ENCODE assay signal across 1 cellular context in genomic region chr3:165874663-165875489, GRCh38.
TF ChIP-seq lines count a peak whose summit lies in the region.

No MANE protein-coding gene starts in this region.

TF ChIP-seq in HepG2, 621 proteins besides CTCF, POLR2A, EP300 and RAD21 (continued from another document and continues in another):
- TF ChIP-seq ZNF740 (CRISPR knock-in tag; IDR thresholded peaks at IDR 0.05) (no peak), AHDC1 (CRISPR knock-in tag; IDR thresholded peaks at IDR 0.05; ENCODE audit: borderline replicate concordance) (peak; percentile 41; the same call in 1 of the 2 replicates), JUND (CRISPR knock-in tag; IDR thresholded peaks at IDR 0.05) (0 out of 2 replicates have a peak, but pooled peaks have one; percentile 56), FOXP4 (CRISPR knock-in tag; IDR thresholded peaks at IDR 0.05) (no peak), ZNF550 (CRISPR knock-in tag; IDR thresholded peaks at IDR 0.05; ENCODE audit: borderline replicate concordance) (no peak), ZNF451 (CRISPR knock-in tag; IDR thresholded peaks at IDR 0.05) (no peak; the same call in 1 of the 2 replicates), ZNF335 (CRISPR knock-in tag; IDR thresholded peaks at IDR 0.05) (no peak), ZFY (CRISPR knock-in tag; IDR thresholded peaks at IDR 0.05) (peak; percentile 94), ASH2L (IDR thresholded peaks at IDR 0.05; ENCODE audit: insufficient read length, low read depth, low read length) (peak; percentile 50), ZSCAN5A (CRISPR knock-in tag; IDR thresholded peaks at IDR 0.05; ENCODE audit: borderline replicate concordance) (peak; percentile 77; the same call in 1 of the 2 replicates), ZNF296 (CRISPR knock-in tag; conservative IDR thresholded peaks at IDR 0.05) (0 out of 2 replicates have a peak, but pooled peaks have one; percentile 18), POGZ (CRISPR knock-in tag; IDR thresholded peaks at IDR 0.05) (peak; percentile 99), SETDB1 (CRISPR knock-in tag; IDR thresholded peaks at IDR 0.05; ENCODE audit: borderline replicate concordance) (no peak), NBN (conservative IDR thresholded peaks at IDR 0.05) (no peak), MED13 (CRISPR knock-in tag; IDR thresholded peaks at IDR 0.05) (no peak), ZNF546 (CRISPR knock-in tag; conservative IDR thresholded peaks at IDR 0.05) (no peak), ZSCAN9 (CRISPR knock-in tag; IDR thresholded peaks at IDR 0.05; ENCODE audit: borderline replicate concordance) (no peak), KLF11 (CRISPR knock-in tag; IDR thresholded peaks at IDR 0.05) (no peak), SMAD3 (CRISPR knock-in tag; IDR thresholded peaks at IDR 0.05) (no peak), ZNF20 (CRISPR knock-in tag; IDR thresholded peaks at IDR 0.05) (peak; percentile 78; the same call in 1 of the 2 replicates), IKZF5 (CRISPR knock-in tag; IDR thresholded peaks at IDR 0.05) (peak; percentile 22; the same call in 1 of the 2 replicates), ISL2 (CRISPR knock-in tag; IDR thresholded peaks at IDR 0.05) (peak; percentile 51)
- TF ChIP-seq, protein P1, sequence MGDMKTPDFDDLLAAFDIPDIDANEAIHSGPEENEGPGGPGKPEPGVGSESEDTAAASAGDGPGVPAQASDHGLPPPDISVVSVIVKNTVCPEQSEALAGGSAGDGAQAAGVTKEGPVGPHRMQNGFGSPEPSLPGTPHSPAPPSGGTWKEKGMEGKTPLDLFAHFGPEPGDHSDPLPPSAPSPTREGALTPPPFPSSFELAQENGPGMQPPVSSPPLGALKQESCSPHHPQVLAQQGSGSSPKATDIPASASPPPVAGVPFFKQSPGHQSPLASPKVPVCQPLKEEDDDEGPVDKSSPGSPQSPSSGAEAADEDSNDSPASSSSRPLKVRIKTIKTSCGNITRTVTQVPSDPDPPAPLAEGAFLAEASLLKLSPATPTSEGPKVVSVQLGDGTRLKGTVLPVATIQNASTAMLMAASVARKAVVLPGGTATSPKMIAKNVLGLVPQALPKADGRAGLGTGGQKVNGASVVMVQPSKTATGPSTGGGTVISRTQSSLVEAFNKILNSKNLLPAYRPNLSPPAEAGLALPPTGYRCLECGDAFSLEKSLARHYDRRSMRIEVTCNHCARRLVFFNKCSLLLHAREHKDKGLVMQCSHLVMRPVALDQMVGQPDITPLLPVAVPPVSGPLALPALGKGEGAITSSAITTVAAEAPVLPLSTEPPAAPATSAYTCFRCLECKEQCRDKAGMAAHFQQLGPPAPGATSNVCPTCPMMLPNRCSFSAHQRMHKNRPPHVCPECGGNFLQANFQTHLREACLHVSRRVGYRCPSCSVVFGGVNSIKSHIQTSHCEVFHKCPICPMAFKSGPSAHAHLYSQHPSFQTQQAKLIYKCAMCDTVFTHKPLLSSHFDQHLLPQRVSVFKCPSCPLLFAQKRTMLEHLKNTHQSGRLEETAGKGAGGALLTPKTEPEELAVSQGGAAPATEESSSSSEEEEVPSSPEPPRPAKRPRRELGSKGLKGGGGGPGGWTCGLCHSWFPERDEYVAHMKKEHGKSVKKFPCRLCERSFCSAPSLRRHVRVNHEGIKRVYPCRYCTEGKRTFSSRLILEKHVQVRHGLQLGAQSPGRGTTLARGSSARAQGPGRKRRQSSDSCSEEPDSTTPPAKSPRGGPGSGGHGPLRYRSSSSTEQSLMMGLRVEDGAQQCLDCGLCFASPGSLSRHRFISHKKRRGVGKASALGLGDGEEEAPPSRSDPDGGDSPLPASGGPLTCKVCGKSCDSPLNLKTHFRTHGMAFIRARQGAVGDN (CRISPR knock-in tag; IDR thresholded peaks at IDR 0.05) = peak; percentile 75
- TF ChIP-seq, protein P2, sequence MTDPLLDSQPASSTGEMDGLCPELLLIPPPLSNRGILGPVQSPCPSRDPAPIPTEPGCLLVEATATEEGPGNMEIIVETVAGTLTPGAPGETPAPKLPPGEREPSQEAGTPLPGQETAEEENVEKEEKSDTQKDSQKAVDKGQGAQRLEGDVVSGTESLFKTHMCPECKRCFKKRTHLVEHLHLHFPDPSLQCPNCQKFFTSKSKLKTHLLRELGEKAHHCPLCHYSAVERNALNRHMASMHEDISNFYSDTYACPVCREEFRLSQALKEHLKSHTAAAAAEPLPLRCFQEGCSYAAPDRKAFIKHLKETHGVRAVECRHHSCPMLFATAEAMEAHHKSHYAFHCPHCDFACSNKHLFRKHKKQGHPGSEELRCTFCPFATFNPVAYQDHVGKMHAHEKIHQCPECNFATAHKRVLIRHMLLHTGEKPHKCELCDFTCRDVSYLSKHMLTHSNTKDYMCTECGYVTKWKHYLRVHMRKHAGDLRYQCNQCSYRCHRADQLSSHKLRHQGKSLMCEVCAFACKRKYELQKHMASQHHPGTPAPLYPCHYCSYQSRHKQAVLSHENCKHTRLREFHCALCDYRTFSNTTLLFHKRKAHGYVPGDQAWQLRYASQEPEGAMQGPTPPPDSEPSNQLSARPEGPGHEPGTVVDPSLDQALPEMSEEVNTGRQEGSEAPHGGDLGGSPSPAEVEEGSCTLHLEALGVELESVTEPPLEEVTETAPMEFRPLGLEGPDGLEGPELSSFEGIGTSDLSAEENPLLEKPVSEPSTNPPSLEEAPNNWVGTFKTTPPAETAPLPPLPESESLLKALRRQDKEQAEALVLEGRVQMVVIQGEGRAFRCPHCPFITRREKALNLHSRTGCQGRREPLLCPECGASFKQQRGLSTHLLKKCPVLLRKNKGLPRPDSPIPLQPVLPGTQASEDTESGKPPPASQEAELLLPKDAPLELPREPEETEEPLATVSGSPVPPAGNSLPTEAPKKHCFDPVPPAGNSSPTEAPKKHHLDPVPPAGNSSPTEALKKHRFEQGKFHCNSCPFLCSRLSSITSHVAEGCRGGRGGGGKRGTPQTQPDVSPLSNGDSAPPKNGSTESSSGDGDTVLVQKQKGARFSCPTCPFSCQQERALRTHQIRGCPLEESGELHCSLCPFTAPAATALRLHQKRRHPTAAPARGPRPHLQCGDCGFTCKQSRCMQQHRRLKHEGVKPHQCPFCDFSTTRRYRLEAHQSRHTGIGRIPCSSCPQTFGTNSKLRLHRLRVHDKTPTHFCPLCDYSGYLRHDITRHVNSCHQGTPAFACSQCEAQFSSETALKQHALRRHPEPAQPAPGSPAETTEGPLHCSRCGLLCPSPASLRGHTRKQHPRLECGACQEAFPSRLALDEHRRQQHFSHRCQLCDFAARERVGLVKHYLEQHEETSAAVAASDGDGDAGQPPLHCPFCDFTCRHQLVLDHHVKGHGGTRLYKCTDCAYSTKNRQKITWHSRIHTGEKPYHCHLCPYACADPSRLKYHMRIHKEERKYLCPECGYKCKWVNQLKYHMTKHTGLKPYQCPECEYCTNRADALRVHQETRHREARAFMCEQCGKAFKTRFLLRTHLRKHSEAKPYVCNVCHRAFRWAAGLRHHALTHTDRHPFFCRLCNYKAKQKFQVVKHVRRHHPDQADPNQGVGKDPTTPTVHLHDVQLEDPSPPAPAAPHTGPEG (CRISPR knock-in tag; IDR thresholded peaks at IDR 0.05) = no peak
- TF ChIP-seq, protein P3, sequence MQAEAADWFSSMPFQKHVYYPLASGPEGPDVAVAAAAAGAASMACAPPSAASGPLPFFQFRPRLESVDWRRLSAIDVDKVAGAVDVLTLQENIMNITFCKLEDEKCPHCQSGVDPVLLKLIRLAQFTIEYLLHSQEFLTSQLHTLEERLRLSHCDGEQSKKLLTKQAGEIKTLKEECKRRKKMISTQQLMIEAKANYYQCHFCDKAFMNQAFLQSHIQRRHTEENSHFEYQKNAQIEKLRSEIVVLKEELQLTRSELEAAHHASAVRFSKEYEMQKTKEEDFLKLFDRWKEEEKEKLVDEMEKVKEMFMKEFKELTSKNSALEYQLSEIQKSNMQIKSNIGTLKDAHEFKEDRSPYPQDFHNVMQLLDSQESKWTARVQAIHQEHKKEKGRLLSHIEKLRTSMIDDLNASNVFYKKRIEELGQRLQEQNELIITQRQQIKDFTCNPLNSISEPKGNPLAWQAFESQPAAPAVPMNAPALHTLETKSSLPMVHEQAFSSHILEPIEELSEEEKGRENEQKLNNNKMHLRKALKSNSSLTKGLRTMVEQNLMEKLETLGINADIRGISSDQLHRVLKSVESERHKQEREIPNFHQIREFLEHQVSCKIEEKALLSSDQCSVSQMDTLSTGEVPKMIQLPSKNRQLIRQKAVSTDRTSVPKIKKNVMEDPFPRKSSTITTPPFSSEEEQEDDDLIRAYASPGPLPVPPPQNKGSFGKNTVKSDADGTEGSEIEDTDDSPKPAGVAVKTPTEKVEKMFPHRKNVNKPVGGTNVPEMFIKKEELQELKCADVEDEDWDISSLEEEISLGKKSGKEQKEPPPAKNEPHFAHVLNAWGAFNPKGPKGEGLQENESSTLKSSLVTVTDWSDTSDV (CRISPR knock-in tag; IDR thresholded peaks at IDR 0.05) = no peak
- TF ChIP-seq, protein P4, sequence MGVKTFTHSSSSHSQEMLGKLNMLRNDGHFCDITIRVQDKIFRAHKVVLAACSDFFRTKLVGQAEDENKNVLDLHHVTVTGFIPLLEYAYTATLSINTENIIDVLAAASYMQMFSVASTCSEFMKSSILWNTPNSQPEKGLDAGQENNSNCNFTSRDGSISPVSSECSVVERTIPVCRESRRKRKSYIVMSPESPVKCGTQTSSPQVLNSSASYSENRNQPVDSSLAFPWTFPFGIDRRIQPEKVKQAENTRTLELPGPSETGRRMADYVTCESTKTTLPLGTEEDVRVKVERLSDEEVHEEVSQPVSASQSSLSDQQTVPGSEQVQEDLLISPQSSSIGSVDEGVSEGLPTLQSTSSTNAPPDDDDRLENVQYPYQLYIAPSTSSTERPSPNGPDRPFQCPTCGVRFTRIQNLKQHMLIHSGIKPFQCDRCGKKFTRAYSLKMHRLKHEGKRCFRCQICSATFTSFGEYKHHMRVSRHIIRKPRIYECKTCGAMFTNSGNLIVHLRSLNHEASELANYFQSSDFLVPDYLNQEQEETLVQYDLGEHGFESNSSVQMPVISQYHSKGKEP (CRISPR knock-in tag; IDR thresholded peaks at IDR 0.05) = peak; percentile 40; the same call in 1 of the 2 replicates
